In the genomic region with DNA sequence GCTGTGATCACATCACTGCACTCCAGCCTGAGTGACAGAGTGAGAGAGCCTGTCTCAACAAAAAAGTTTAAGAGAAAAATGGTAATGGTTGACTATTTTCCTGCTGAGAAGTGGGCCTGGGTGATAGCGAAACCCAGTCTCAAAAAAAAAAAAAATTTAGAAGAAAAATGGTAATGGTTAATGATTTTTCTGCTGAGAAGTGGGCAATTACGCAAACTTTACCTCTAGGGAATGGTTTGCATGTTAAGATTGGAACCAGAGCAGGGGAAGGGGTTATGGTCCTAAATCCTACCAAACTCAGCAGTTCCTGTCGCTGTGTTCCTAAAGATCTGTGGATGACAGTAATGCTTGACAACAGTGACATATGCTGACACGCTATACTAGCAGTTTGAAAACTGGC, we compare ENCODE assay signal across 32 cellular contexts.
DNase-seq lines count a peak whose midpoint lies in the region; ATAC-seq and TF ChIP-seq lines count a peak whose summit lies in the region.
"Had no signal": no experiment of that assay in that cellular context is flagged by ENCODE, and none has a peak within 500 bp of the region (broad histone marks: within the 10 kb centered on the region; RNA-seq: fewer than 3 reads in every experiment).

No MANE protein-coding gene starts in this region.

- no peak overlapping the region for H3K23ac ChIP-seq in mesendoderm (ENCODE audit: low read length)

- TF ChIP-seq POLR2A in uterus (IDR thresholded peaks at IDR 0.05): no peak

- no peak overlapping the region for H2AK5ac ChIP-seq in mesendoderm (ENCODE audit: low read length)

- peaks cover 6% of the 10 kb centered on the region for H3K36me3 ChIP-seq in left ventricle myocardium inferior
- H3K36me3 ChIP-seq in heart right ventricle: peaks cover 0 to 7% (median 0%) of the 10 kb centered on the region in 9 donors
- no peaks in the 10 kb centered on the region for H3K36me3 ChIP-seq in SK-N-MC (ENCODE audit: insufficient read depth, low read length)
- H3K36me3 ChIP-seq in hepatocyte (replicated peaks; ENCODE audit: insufficient read depth, low read depth): no peaks in the 10 kb centered on the region
- H3K36me3 ChIP-seq in uterus: no peaks in the 10 kb centered on the region
- H3K36me3 ChIP-seq in mesendoderm (ENCODE audit: control insufficient read depth, insufficient read depth, low read length): no peaks in the 10 kb centered on the region
- H3K36me3 ChIP-seq: gastrocnemius medialis, SJCRH30 had no signal

- no peak overlapping the region for H2BK120ac ChIP-seq in mesendoderm (ENCODE audit: low read depth, low read length)

- H3K9me3 ChIP-seq in left ventricle myocardium inferior (replicated peaks) (peaks cover 9% of the 10 kb centered on the region), heart right ventricle (peaks cover 0 to 8% (median 0%) of the 10 kb centered on the region in 11 donors), SK-N-MC (ENCODE audit: low read depth, low read length) (no peaks in the 10 kb centered on the region), hepatocyte (ENCODE audit: low read depth) (no peaks in the 10 kb centered on the region), uterus (no peaks in the 10 kb centered on the region)
- H3K9me3 ChIP-seq: gastrocnemius medialis, SJCRH30 had no signal

- H4K20me1 ChIP-seq in hepatocyte (ENCODE audit: insufficient read depth, poor library complexity, severe bottlenecking): no peaks in the 10 kb centered on the region

- TF ChIP-seq CTCF in left ventricle myocardium inferior (IDR thresholded peaks at IDR 0.05; ENCODE audit: borderline replicate concordance) (no peak), heart right ventricle (IDR thresholded peaks at IDR 0.05) (no peak), hepatocyte (IDR thresholded peaks at IDR 0.05; ENCODE audit: poor library complexity) (no peak), uterus (IDR thresholded peaks at IDR 0.05) (no peak)

- H3K9me2 ChIP-seq in hepatocyte (replicated peaks; ENCODE audit: insufficient read depth): no peaks in the 10 kb centered on the region

- H3K27me3 ChIP-seq in left ventricle myocardium inferior (ENCODE audit: low read depth): no peaks in the 10 kb centered on the region
- H3K27me3 ChIP-seq in heart right ventricle: no peaks in the 10 kb centered on the region
- H3K27me3 ChIP-seq in hepatocyte: no peaks in the 10 kb centered on the region
- no peaks in the 10 kb centered on the region for H3K27me3 ChIP-seq in uterus
- H3K27me3 ChIP-seq in mesendoderm (ENCODE audit: insufficient read depth, low read length, poor library complexity): no peaks in the 10 kb centered on the region
- H3K27me3 ChIP-seq: gastrocnemius medialis, SJCRH30 had no signal

- no peak overlapping the region for H3K56ac ChIP-seq in mesendoderm (ENCODE audit: low read length)

- H3K27ac ChIP-seq in left ventricle myocardium inferior (replicated peaks) (peak overlapping the region; percentile 69), heart right ventricle (peak overlapping the region in 2 of 10 donors; percentile 68 to 75), SK-N-MC (no peak overlapping the region), hepatocyte (peak overlapping the region; percentile 58), uterus (peak overlapping the region; percentile 70 to 79), mesendoderm (ENCODE audit: low read depth, low read length) (no peak overlapping the region)
- H3K27ac ChIP-seq: SJCRH30 had no signal

- no peak overlapping the region for H4K8ac ChIP-seq in mesendoderm (ENCODE audit: low read depth, low read length)

- no peak overlapping the region for H4K5ac ChIP-seq in mesendoderm (ENCODE audit: low read length)

- DNase-seq in left ventricle myocardium inferior: no peak
- DNase-seq in heart right ventricle: no peak
- peak; percentile 57 for DNase-seq in SK-N-MC (ENCODE audit: low read depth, low spot score)
- no peak for DNase-seq in hepatocyte (ENCODE audit: low spot score)
- DNase-seq in uterus: no peak
- no peak for DNase-seq in mesendoderm
- DNase-seq: 8988T; activated CD4-positive, alpha-beta memory T cell treated with anti-CD3 and anti-CD28 coated beads, Interleukin-2, amount 10 ng/mL, durations not matched to agents 7 days and 5 days; activated CD4-positive, alpha-beta T cell treated with anti-CD3 and anti-CD28 coated beads for 1 hour; activated CD8-positive, alpha-beta memory T cell treated with anti-CD3 and anti-CD28 coated beads, Interleukin-2, amount 50 U/mL, for 48 hours; aorta; CD8-positive, alpha-beta memory T cell; cortex of kidney; effector memory CD8-positive, alpha-beta T cell; gastrocnemius medialis; Karpas-422; midbrain; MV-4-11; naive thymus-derived CD8-positive, alpha-beta T cell; NCI-H2171 treated with DMSO at 0.1 percent for 48 hours; NCI-H524; occipital lobe; SJCRH30; stimulated activated CD4-positive, alpha-beta T cell treated with anti-CD3 and anti-CD28 coated beads, Interleukin-4, amount 100 ng/mL, for 24 hours; T-helper 1 cell had no signal

- H3K9ac ChIP-seq in SK-N-MC (ENCODE audit: insufficient read length) (no peak overlapping the region), mesendoderm (ENCODE audit: low read length) (no peak overlapping the region)

- no peak overlapping the region for H3K4me3 ChIP-seq in left ventricle myocardium inferior
- no peak overlapping the region for H3K4me3 ChIP-seq in heart right ventricle
- H3K4me3 ChIP-seq in SK-N-MC: peak overlapping the region; percentile 8; the same call in 1 of the 2 replicates
- H3K4me3 ChIP-seq in hepatocyte: no peak overlapping the region
- H3K4me3 ChIP-seq in uterus: no peak overlapping the region
- H3K4me3 ChIP-seq in mesendoderm (ENCODE audit: low read length): no peak overlapping the region
- H3K4me3 ChIP-seq: gastrocnemius medialis, SJCRH30 had no signal

- no peak overlapping the region for H3K18ac ChIP-seq in mesendoderm (ENCODE audit: low read length)

- no peak for ATAC-seq in heart right ventricle
- no peak for ATAC-seq in GM18498 (IDR thresholded peaks at IDR 0.05; ENCODE audit: unreplicated experiment)
- no peak for ATAC-seq in HG03439 (IDR thresholded peaks at IDR 0.05; ENCODE audit: unreplicated experiment)
- ATAC-seq: activated T-helper 17 cell treated with anti-CD3 and anti-CD28 coated beads, Interleukin-2, amount 50 U/mL, for 72 hours; effector memory CD8-positive, alpha-beta T cell; esophagus mucosa; left lobe of liver; naive thymus-derived CD8-positive, alpha-beta T cell; Panc1; stimulated activated effector memory CD8-positive, alpha-beta T cell treated with anti-CD3 and anti-CD28 coated beads, Interleukin-12 subunit alpha, Interleukin-12 subunit beta, amount 100 ng/mL, for 72 hours had no signal

- H3K79me2 ChIP-seq in hepatocyte: no peaks in the 10 kb centered on the region
- H3K79me2 ChIP-seq in mesendoderm (ENCODE audit: control insufficient read depth, insufficient read depth, low read length): no peaks in the 10 kb centered on the region

- intact Hi-C loops in left ventricle myocardium inferior (cut with micrococcal nuclease): no loop called here
- intact Hi-C loops in heart right ventricle (cut with DNase I): no loop called here
- intact Hi-C loops in uterus (cut with DNase I; ENCODE audit: low total_unique reads): no loop called here

- H3K4me1 ChIP-seq in left ventricle myocardium inferior (peaks cover 25% of the 10 kb centered on the region), heart right ventricle (peaks cover 0 to 19% (median 16%) of the 10 kb centered on the region in 9 donors), hepatocyte (ENCODE audit: insufficient read depth) (peaks cover 5% of the 10 kb centered on the region), uterus (peaks cover 0 to 15% of the 10 kb centered on the region in 2 donors), mesendoderm (ENCODE audit: control insufficient read depth, low read depth, low read length) (no peaks in the 10 kb centered on the region)
- H3K4me1 ChIP-seq: SJCRH30 had no signal

- no peak overlapping the region for H3K4me2 ChIP-seq in hepatocyte
- H3K4me2 ChIP-seq in mesendoderm (ENCODE audit: low read length): no peak overlapping the region

- no peak overlapping the region for H2BK15ac ChIP-seq in mesendoderm (replicated peaks; ENCODE audit: low read depth)

- H2AFZ ChIP-seq in hepatocyte: no peak overlapping the region

- WGBS in heart right ventricle, 2 donors: 92 to 95% methylated on average over 4 of the region's 4 CpGs
- 86% methylated on average over 4 of the region's 4 CpGs for WGBS in hepatocyte (ENCODE audit: low lambda C conversion rate, missing lambda C conversion rate)
- no CpG with 5 or more reads among the region's 4 CpGs for WGBS in mesendoderm (ENCODE audit: extremely low coverage, insufficient coverage, low lambda C conversion rate)

- no peak overlapping the region for H3K4ac ChIP-seq in mesendoderm (ENCODE audit: low read depth, low read length)

- H2BK5ac ChIP-seq in mesendoderm (ENCODE audit: low read length): no peak overlapping the region

- no peaks in the 10 kb centered on the region for H3K79me1 ChIP-seq in mesendoderm (ENCODE audit: low read length)

Comparison
In these comparisons a context has a peak if more than half of its experiments do, and no peak if none do; other contexts are left out.
1. H3K27ac ChIP-seq: peak in left ventricle myocardium inferior (single experiment), hepatocyte (single experiment) and uterus (2 of 2); none in SK-N-MC (single experiment) and mesendoderm (single experiment).